8 cellular contexts compared by ENCODE assay signal in genomic region chr7:12403287-12404181, GRCh38. TPM values are rescaled to one million over a fixed set of nuclear protein-coding genes. Genes with fewer than 3 reads are reported as not detected.
DNase-seq lines count a peak whose midpoint lies in the region; ATAC-seq and TF ChIP-seq lines count a peak whose summit lies in the region.

TSS of gene VWDE (minus strand) at chr7:12403865. CDS start at chr7:12403716, 149 bp downstream.

- TF ChIP-seq POLR2A in esophagus squamous epithelium (IDR thresholded peaks at IDR 0.05) (no peak), transverse colon (IDR thresholded peaks at IDR 0.05) (no peak)

- TF ChIP-seq CTCF in GM12865 (IDR thresholded peaks at IDR 0.05; ENCODE audit: insufficient read depth, low read depth, low read length, missing control alignments) (no peak), esophagus squamous epithelium (IDR thresholded peaks at IDR 0.05) (no peak), neutrophil (IDR thresholded peaks at IDR 0.05) (no peak), transverse colon (IDR thresholded peaks at IDR 0.05) (no peak)

- H3K27ac ChIP-seq in esophagus squamous epithelium (no peak within 1 kb of the TSS), neutrophil (no peak within 1 kb of the TSS), transverse colon (peak within 1 kb of the TSS in 3 of 4 donors; percentile 11 to 56 (median 40))

- H3K4me1 ChIP-seq in esophagus squamous epithelium (peaks cover 0 to 16% (median 0%) of the 10 kb centered on the region in 3 donors), neutrophil (ENCODE audit: control insufficient read depth in 1 of 2, insufficient read depth in 1 of 2, low read depth in 1 of 2, low read length in 1 of 2) (peaks cover 9 to 15% of the 10 kb centered on the region in 2 experiments), transverse colon (peaks cover 0 to 14% (median 5%) of the 10 kb centered on the region in 4 donors)

- TF ChIP-seq EP300 in transverse colon (IDR thresholded peaks at IDR 0.05; ENCODE audit: low read depth): no peak

- WGBS in esophagus squamous epithelium, 2 donors: 1 to 2% methylated on average over 17 to 33 of the region's 54 CpGs
- 2 to 4% methylated on average over 6 to 52 of the region's 54 CpGs for WGBS in transverse colon (ENCODE audit: low coverage in 1 of 2), 2 donors

- peak; percentile 57 for ATAC-seq in HG03342 (IDR thresholded peaks at IDR 0.05; ENCODE audit: unreplicated experiment)
- no peak for ATAC-seq in GM18520 (IDR thresholded peaks at IDR 0.05; ENCODE audit: unreplicated experiment)

- H3K36me3 ChIP-seq in esophagus squamous epithelium: no peaks in the 10 kb centered on the region
- no peaks in the 10 kb centered on the region for H3K36me3 ChIP-seq in neutrophil
- no peaks in the 10 kb centered on the region for H3K36me3 ChIP-seq in transverse colon

- in situ Hi-C loops in transverse colon (cut with MboI; ENCODE audit: low pct_ligation_motif_present in 1 of 4, low pct_unique_long_range_greater_than_20kb in 1 of 4, low sequenced_read_pairs in 3 of 4): no loop called here

- peak within 1 kb of the TSS; percentile 40 for H3K4me3 ChIP-seq in GM12865 (ENCODE audit: low read depth, low read length)
- H3K4me3 ChIP-seq in esophagus squamous epithelium: peak within 1 kb of the TSS; percentile 26 to 71 (median 48)
- H3K4me3 ChIP-seq in neutrophil (ENCODE audit: low read depth in 1 of 2, low read length in 1 of 2): peak within 1 kb of the TSS; percentile 59 to 60
- peak within 1 kb of the TSS; percentile 5 to 58 (median 46) for H3K4me3 ChIP-seq in transverse colon

- DNase-seq in GM12865 (ENCODE audit: low read depth) (peak; percentile 53), NCI-H69 (lab: John Stamatoyannopoulos, UW) (peak; percentile 95), activated T-cell treated with anti-CD3 and anti-CD28 coated beads for 1 hour (ENCODE audit: low read depth) (peak; percentile 8), esophagus squamous epithelium (lab: John Stamatoyannopoulos, UW) (no peak), transverse colon (peak; percentile 71)

- intact Hi-C loops in esophagus squamous epithelium (cut with DNase I): no loop called here
- intact Hi-C loops in transverse colon (cut with DNase I; ENCODE audit: low total_unique reads): no loop called here

- H3K9me3 ChIP-seq in esophagus squamous epithelium (no peaks in the 10 kb centered on the region), neutrophil (peaks cover under 1% of the 10 kb centered on the region), transverse colon (peaks cover under 1 to 5% of the 10 kb centered on the region in 2 donors)

- peaks cover 0 to 23% (median 0%) of the 10 kb centered on the region in 4 donors for H3K27me3 ChIP-seq in esophagus squamous epithelium
- peaks cover 31% of the 10 kb centered on the region for H3K27me3 ChIP-seq in neutrophil
- H3K27me3 ChIP-seq in transverse colon: peaks cover 25% of the 10 kb centered on the region

RNA-seq across cellular contexts. Expression of gene VWDE, which starts in this region (rescaled TPM):
- total RNA-seq in esophagus squamous epithelium (1 to 10 TPM in 2 of 4 donors, under 1 TPM in 2; 0.62 to 2.9 (median 1.2) TPM), transverse colon (1 to 10 TPM in 2 of 4 donors, under 1 TPM in 1, not detected in 1; 0.20 to 6.4 (median 2.0) TPM)

Comparison
In these comparisons a context has a peak if more than half of its experiments do, and no peak if none do; other contexts are left out.
1. H3K27ac ChIP-seq: peak in transverse colon (3 of 4); none in esophagus squamous epithelium (0 of 4) and neutrophil (single experiment).
2. Peak in every context shown above with its lines, with median percentiles within 50 percentile points of each other: H3K4me3 ChIP-seq.